In the genomic region with DNA sequence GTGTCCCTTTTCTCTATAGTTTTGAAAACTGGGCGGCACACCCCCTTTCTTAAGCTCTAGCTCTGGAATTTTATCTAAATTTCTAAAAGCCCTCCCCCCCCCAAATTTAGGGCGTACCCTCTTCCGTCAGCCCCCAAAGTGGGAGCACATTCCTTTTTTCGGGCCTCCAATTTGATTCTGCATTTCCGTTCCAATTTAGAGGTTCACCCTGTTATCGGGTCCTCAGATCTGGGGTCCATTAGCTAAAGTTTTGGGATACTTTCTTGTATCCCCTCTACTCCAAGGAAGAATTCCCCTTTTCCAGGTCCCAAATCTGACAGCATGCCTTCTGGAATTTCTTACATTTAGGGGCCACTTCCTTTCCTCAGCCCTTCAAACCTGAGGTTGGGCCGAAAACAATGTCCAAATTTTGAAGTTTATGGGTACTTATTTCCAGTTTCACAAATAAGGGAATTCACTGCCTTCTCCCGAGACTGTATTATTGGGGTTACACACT, we compare ENCODE assay signal across 7 cellular contexts. TPM values are rescaled to one million over a fixed set of nuclear protein-coding genes. Genes with fewer than 3 reads are reported as not detected.
DNase-seq lines count a peak whose midpoint lies in the region; ATAC-seq and TF ChIP-seq lines count a peak whose summit lies in the region.

No MANE protein-coding gene starts in this region.

- TF ChIP-seq CTCF in HFFc6 (IDR thresholded peaks at IDR 0.05) = no peak

- peak overlapping the region; percentile 94; the same call in 1 of the 2 replicates for H3K4me3 ChIP-seq in iPS DF 6.9 (ENCODE audit: low read length)

- peak overlapping the region; percentile 95 for H3K27ac Mint-ChIP-seq in HFFc6
- peak overlapping the region; percentile 95 for H3K27ac Mint-ChIP-seq in activated T-helper 1 cell treated with anti-CD3 and anti-CD28 coated beads, Interleukin-12 subunit alpha, Interleukin-12 subunit beta, Interleukin-2, Interleukin-4 antibody, amounts not matched to agents 30 ng/mL and 10 ng/mL and 1 ng/mL, durations not matched to agents 14 hours and 24 hours and 36 hours
- peak overlapping the region; percentile 93 for H3K27ac Mint-ChIP-seq in stimulated activated memory B cell treated with anti-CD40 and anti-IgM and Interleukin-4, amounts not matched to agents 10 μg/mL and 1 μg/mL and 100 μg/mL, for 72 hours

- no peaks in the 10 kb centered on the region for H3K9me3 ChIP-seq in iPS DF 6.9 (ENCODE audit: control insufficient read depth, insufficient read depth, low read length)

- peak overlapping the region; percentile 98 for H3K4me3 Mint-ChIP-seq in HFFc6
- H3K4me3 Mint-ChIP-seq in activated T-helper 1 cell treated with anti-CD3 and anti-CD28 coated beads, Interleukin-12 subunit alpha, Interleukin-12 subunit beta, Interleukin-2, Interleukin-4 antibody, amounts not matched to agents 30 ng/mL and 10 ng/mL and 1 ng/mL, durations not matched to agents 14 hours and 24 hours and 36 hours = peak overlapping the region; percentile 94
- H3K4me3 Mint-ChIP-seq in stimulated activated memory B cell treated with anti-CD40 and anti-IgM and Interleukin-4, amounts not matched to agents 10 μg/mL and 1 μg/mL and 100 μg/mL, for 72 hours = peak overlapping the region; percentile 86

- intact Hi-C loops in activated T-helper 1 cell treated with anti-CD3 and anti-CD28 coated beads, Interleukin-12 subunit alpha, Interleukin-12 subunit beta, Interleukin-2, Interleukin-4 antibody, amounts not matched to agents 30 ng/mL and 10 ng/mL and 1 ng/mL, durations not matched to agents 14 hours and 24 hours and 36 hours (cut with micrococcal nuclease) = loop anchor here (1.0 to 2.0 kb wide), 3 partner anchors 74 to 182 kb away; a partner anchor contains a TSS

- no CpG with 5 or more reads among the region's 8 CpGs for WGBS in iPS DF 6.9 (ENCODE audit: insufficient coverage, insufficient read length)

- no peak overlapping the region for H3K27ac ChIP-seq in iPS DF 6.9 (ENCODE audit: low read length)

- peaks cover 8% of the 10 kb centered on the region; the same call in 1 of the 2 replicates for H3K9me3 Mint-ChIP-seq in HFFc6
- H3K9me3 Mint-ChIP-seq in activated T-helper 1 cell treated with anti-CD3 and anti-CD28 coated beads, Interleukin-12 subunit alpha, Interleukin-12 subunit beta, Interleukin-2, Interleukin-4 antibody, amounts not matched to agents 30 ng/mL and 10 ng/mL and 1 ng/mL, durations not matched to agents 14 hours and 24 hours and 36 hours = peaks cover 6% of the 10 kb centered on the region
- peaks cover 6% of the 10 kb centered on the region for H3K9me3 Mint-ChIP-seq in stimulated activated memory B cell treated with anti-CD40 and anti-IgM and Interleukin-4, amounts not matched to agents 10 μg/mL and 1 μg/mL and 100 μg/mL, for 72 hours

- no peak for DNase-seq in HFFc6
- no peak for DNase-seq in activated T-helper 1 cell treated with anti-CD3 and anti-CD28 coated beads, Interleukin-12 subunit alpha, Interleukin-12 subunit beta, Interleukin-2, Interleukin-4 antibody, amounts not matched to agents 30 ng/mL and 10 ng/mL and 1 ng/mL, durations not matched to agents 14 hours and 24 hours and 36 hours (ENCODE audit: low spot score)
- DNase-seq in iPS DF 6.9 (ENCODE audit: low read depth, low spot score) = no peak
- no peak for DNase-seq in T1000 (lab: John Stamatoyannopoulos, UW)
- DNase-seq in NCI-H510A treated with DMSO at 0.1 percent for 48 hours (lab: John Stamatoyannopoulos, UW) = no peak

- H3K27me3 Mint-ChIP-seq in HFFc6 (ENCODE audit: insufficient read depth) = peaks cover 6% of the 10 kb centered on the region
- no peaks in the 10 kb centered on the region for H3K27me3 Mint-ChIP-seq in activated T-helper 1 cell treated with anti-CD3 and anti-CD28 coated beads, Interleukin-12 subunit alpha, Interleukin-12 subunit beta, Interleukin-2, Interleukin-4 antibody, amounts not matched to agents 30 ng/mL and 10 ng/mL and 1 ng/mL, durations not matched to agents 14 hours and 24 hours and 36 hours (ENCODE audit: insufficient read depth)
- H3K27me3 Mint-ChIP-seq in stimulated activated memory B cell treated with anti-CD40 and anti-IgM and Interleukin-4, amounts not matched to agents 10 μg/mL and 1 μg/mL and 100 μg/mL, for 72 hours = no peaks in the 10 kb centered on the region

- no peaks in the 10 kb centered on the region for H3K36me3 ChIP-seq in iPS DF 6.9 (ENCODE audit: control insufficient read depth, insufficient read depth, low read length)

- H3K4me1 ChIP-seq in iPS DF 6.9 (ENCODE audit: control insufficient read depth, insufficient read depth, low read length) = peaks cover 7% of the 10 kb centered on the region; the same call in 1 of the 2 replicates

- H3K27me3 ChIP-seq in iPS DF 6.9 (ENCODE audit: control insufficient read depth, insufficient read depth, low read length) = no peaks in the 10 kb centered on the region; the same call in 1 of the 2 replicates

- no peak for ATAC-seq in stimulated activated memory B cell treated with anti-CD40 and anti-IgM and Interleukin-4, amounts not matched to agents 10 μg/mL and 1 μg/mL and 100 μg/mL, for 72 hours
- ATAC-seq in HG03135 (IDR thresholded peaks at IDR 0.05; ENCODE audit: unreplicated experiment) = no peak

- peaks cover 24% of the 10 kb centered on the region for H3K36me3 Mint-ChIP-seq in HFFc6 (ENCODE audit: low read depth)
- H3K36me3 Mint-ChIP-seq in activated T-helper 1 cell treated with anti-CD3 and anti-CD28 coated beads, Interleukin-12 subunit alpha, Interleukin-12 subunit beta, Interleukin-2, Interleukin-4 antibody, amounts not matched to agents 30 ng/mL and 10 ng/mL and 1 ng/mL, durations not matched to agents 14 hours and 24 hours and 36 hours (ENCODE audit: low read depth) = peaks cover 26% of the 10 kb centered on the region
- peaks cover 27% of the 10 kb centered on the region for H3K36me3 Mint-ChIP-seq in stimulated activated memory B cell treated with anti-CD40 and anti-IgM and Interleukin-4, amounts not matched to agents 10 μg/mL and 1 μg/mL and 100 μg/mL, for 72 hours

- peaks cover 60% of the 10 kb centered on the region for H3K4me1 Mint-ChIP-seq in HFFc6 (ENCODE audit: low read depth)
- peaks cover 66% of the 10 kb centered on the region for H3K4me1 Mint-ChIP-seq in activated T-helper 1 cell treated with anti-CD3 and anti-CD28 coated beads, Interleukin-12 subunit alpha, Interleukin-12 subunit beta, Interleukin-2, Interleukin-4 antibody, amounts not matched to agents 30 ng/mL and 10 ng/mL and 1 ng/mL, durations not matched to agents 14 hours and 24 hours and 36 hours (ENCODE audit: low read depth)
- H3K4me1 Mint-ChIP-seq in stimulated activated memory B cell treated with anti-CD40 and anti-IgM and Interleukin-4, amounts not matched to agents 10 μg/mL and 1 μg/mL and 100 μg/mL, for 72 hours = peaks cover 67% of the 10 kb centered on the region

RNA-seq across cellular contexts. Expression of a gene that starts 0.8 kb away (rescaled TPM):
- total RNA-seq in HFFc6 (2021; fragmentation: NEBNext Ultra II Directional; extraction: Animal tissue kit (Norgen Biotek cat#: 25700)) = 10 to 100 TPM; 31.5 to 40.9 (median 36.2) TPM
- total RNA-seq in activated T-helper 1 cell treated with anti-CD3 and anti-CD28 coated beads, Interleukin-12 subunit alpha, Interleukin-12 subunit beta, Interleukin-2, Interleukin-4 antibody, amounts not matched to agents 30 ng/mL and 10 ng/mL and 1 ng/mL, durations not matched to agents 14 hours and 24 hours and 36 hours = 50.5 and 61.9 TPM in 2 replicates

RNA-seq across cellular contexts. Expression of a gene that starts 30.6 kb away (rescaled TPM):
- total RNA-seq in HFFc6 (2021; fragmentation: NEBNext Ultra II Directional; extraction: Animal tissue kit (Norgen Biotek cat#: 25700)) = 100 to 1,000 TPM; 162 to 198 (median 185) TPM
- total RNA-seq in activated T-helper 1 cell treated with anti-CD3 and anti-CD28 coated beads, Interleukin-12 subunit alpha, Interleukin-12 subunit beta, Interleukin-2, Interleukin-4 antibody, amounts not matched to agents 30 ng/mL and 10 ng/mL and 1 ng/mL, durations not matched to agents 14 hours and 24 hours and 36 hours = 349 and 357 TPM in 2 replicates
